Comparison of ENCODE assay signal across 7 cellular contexts in genomic region chr20:50182336-50182735, GRCh38.
"Had no signal": no experiment of that assay in that cellular context is flagged by ENCODE, and none has a peak within 500 bp of the region (broad histone marks: within the 10 kb centered on the region; RNA-seq: fewer than 3 reads in every experiment).

No MANE protein-coding gene starts in this region.

- FAIRE-seq: HepG2 had no signal

- H3K27ac ChIP-seq: GM23248, HL-60 had no signal

- H3K4me3 ChIP-seq: GM23248, HAP-1 had no signal

- H3K4me1 ChIP-seq: HAP-1 had no signal

- H3K36me3 ChIP-seq: HAP-1 had no signal

- H3K9me3 ChIP-seq: HAP-1 had no signal

- H3K9ac ChIP-seq: GM23248 had no signal

- H2AFZ ChIP-seq: GM23248 had no signal

- DNase-seq: GM23248, GOT3, H7, HFFc6 had no signal
